25 cellular contexts compared by ENCODE assay signal in the genomic region with DNA sequence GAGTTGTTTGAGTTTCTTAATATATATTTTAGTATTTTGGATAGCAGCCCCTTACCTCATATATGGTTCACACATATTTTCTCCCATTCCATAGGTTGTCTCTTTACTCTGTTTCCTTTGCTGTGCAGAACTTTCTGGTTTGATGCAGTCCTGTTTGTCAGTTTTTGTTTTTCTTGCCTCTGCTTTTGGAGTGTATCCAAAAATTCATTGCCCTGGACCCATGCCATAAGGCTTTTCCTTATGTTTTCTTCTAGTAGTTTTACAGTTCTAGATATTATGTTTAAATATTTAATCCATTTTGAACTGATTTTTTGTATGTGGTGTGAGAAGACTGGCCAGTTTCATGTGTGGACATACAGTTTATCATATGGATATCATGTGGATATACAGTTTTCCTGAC.
"Had no signal": no experiment of that assay in that cellular context is flagged by ENCODE, and none has a peak within 500 bp of the region (broad histone marks: within the 10 kb centered on the region; RNA-seq: fewer than 3 reads in every experiment).

No MANE protein-coding gene starts in this region.

- H3K4me1 Mint-ChIP-seq: activated naive CD4-positive, alpha-beta T cell treated with anti-CD3 and anti-CD28 coated beads, Interleukin-2, amount 10 ng/mL, durations not matched to agents 7 days and 5 days; activated naive CD8-positive, alpha-beta T cell treated with anti-CD3 and anti-CD28 coated beads for 36 hours had no signal

- H3K9ac ChIP-seq: SK-N-SH had no signal

- H3K27me3 ChIP-seq: brain microvascular endothelial cell, Peyer's patch, SJCRH30 had no signal

- H3K27ac Mint-ChIP-seq: activated CD8-positive, alpha-beta T cell treated with anti-CD3 and anti-CD28 coated beads for 36 hours; activated naive CD4-positive, alpha-beta T cell treated with anti-CD3 and anti-CD28 coated beads, Interleukin-2, amount 10 ng/mL, durations not matched to agents 7 days and 5 days; activated naive CD8-positive, alpha-beta T cell treated with anti-CD3 and anti-CD28 coated beads for 36 hours; activated T-cell treated with anti-CD3 and anti-CD28 coated beads, Interleukin-2, amount 50 U/mL, for 72 hours; activated T-helper 2 cell treated with anti-CD3 and anti-CD28 coated beads, Interferon-gamma antibody, Interleukin-2, Interleukin-4, amounts not matched to agents 10 μg/mL and 5 μg/mL and 100 μg/mL, durations not matched to agents 14 hours and 24 hours and 36 hours had no signal

- H3K4me3 Mint-ChIP-seq: activated CD8-positive, alpha-beta T cell treated with anti-CD3 and anti-CD28 coated beads for 36 hours; activated naive CD4-positive, alpha-beta T cell treated with anti-CD3 and anti-CD28 coated beads, Interleukin-2, amount 10 ng/mL, durations not matched to agents 7 days and 5 days; activated naive CD8-positive, alpha-beta T cell treated with anti-CD3 and anti-CD28 coated beads for 36 hours; activated T-cell treated with anti-CD3 and anti-CD28 coated beads, Interleukin-2, amount 50 U/mL, for 72 hours had no signal

- ATAC-seq: activated CD8-positive, alpha-beta T cell treated with anti-CD3 and anti-CD28 coated beads for 36 hours; activated T-cell treated with anti-CD3 and anti-CD28 coated beads, Interleukin-2, amount 50 U/mL, for 72 hours had no signal

- H3K4me3 ChIP-seq: Peyer's patch, SJCRH30 had no signal

- DNase-seq: activated CD4-positive, alpha-beta T cell treated with anti-CD3 and anti-CD28 coated beads for 4 hours; activated CD8-positive, alpha-beta memory T cell treated with anti-CD3 and anti-CD28 coated beads, Interleukin-2, amount 50 U/mL, for 4 hours; activated CD8-positive, alpha-beta T cell treated with anti-CD3 and anti-CD28 coated beads for 36 hours; activated gamma-delta T cell treated with Interleukin-2 at 50 U/mL for 16 hours; activated naive CD4-positive, alpha-beta T cell treated with anti-CD3 and anti-CD28 coated beads, Interleukin-2, amount 10 ng/mL, durations not matched to agents 7 days and 5 days; activated naive CD8-positive, alpha-beta T cell treated with anti-CD3 and anti-CD28 coated beads for 36 hours; activated T-cell treated with anti-CD3 and anti-CD28 coated beads, Interleukin-2, amount 50 U/mL, for 72 hours; brain microvascular endothelial cell; caudate nucleus; KG1; MM.1S; NCI-H1105; NCI-H1436; NCI-H1694 treated with DMSO at 0.1 percent for 48 hours; NCI-H2029 treated with DMSO at 0.1 percent for 48 hours; NCI-H446; NCI-H524; Peyer's patch; Right ventricle myocardium superior; SJCRH30; SK-N-SH; T-helper 1 cell had no signal

- H3K27ac ChIP-seq: brain microvascular endothelial cell, Peyer's patch, RWPE1, SJCRH30, VCaP had no signal

- H3K9me2 ChIP-seq: SK-N-SH had no signal

- H3K27me3 Mint-ChIP-seq: activated CD8-positive, alpha-beta T cell treated with anti-CD3 and anti-CD28 coated beads for 36 hours; activated naive CD4-positive, alpha-beta T cell treated with anti-CD3 and anti-CD28 coated beads, Interleukin-2, amount 10 ng/mL, durations not matched to agents 7 days and 5 days; activated naive CD8-positive, alpha-beta T cell treated with anti-CD3 and anti-CD28 coated beads for 36 hours had no signal

- H3K9me3 ChIP-seq: Peyer's patch, SJCRH30, SK-N-SH had no signal

- H3K4me1 ChIP-seq: Peyer's patch, SJCRH30 had no signal

- H3K4me2 ChIP-seq: SK-N-SH had no signal
